In the genomic region with DNA sequence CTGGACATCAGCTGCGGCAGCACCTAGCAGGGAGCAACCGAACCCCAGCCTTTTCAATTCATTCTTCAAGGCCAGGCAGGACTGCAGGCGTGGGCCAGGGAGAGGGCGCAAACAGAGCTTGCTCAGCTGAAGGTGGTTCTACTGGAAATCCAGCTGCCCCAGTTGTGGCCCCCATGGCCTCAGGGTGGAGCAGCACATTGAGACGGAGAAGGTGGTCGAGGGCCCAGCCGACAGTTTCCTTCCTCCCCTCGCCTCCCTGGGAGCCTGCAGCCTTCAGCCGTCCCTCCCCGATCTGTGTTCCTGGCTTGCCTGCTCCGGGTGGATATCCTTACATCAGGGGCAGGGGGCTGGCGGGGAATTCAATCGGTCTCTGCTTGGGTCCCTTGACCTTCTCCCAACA, we compare ENCODE assay signal across 22 cellular contexts.
A peak's percentile ranks its signal among the peaks of the same experiment; 100 is the strongest.
DNase-seq lines count a peak whose midpoint lies in the region; ATAC-seq, FAIRE-seq and TF ChIP-seq lines count a peak whose summit lies in the region.
"Had no signal": no experiment of that assay in that cellular context is flagged by ENCODE, and none has a peak within 500 bp of the region (broad histone marks: within the 10 kb centered on the region; RNA-seq: fewer than 3 reads in every experiment).

No MANE protein-coding gene starts in this region.

- CTCF ChIA-PET in A549 (lab: Yijun Ruan, JAX) = no interaction called here

- H3K9me3 ChIP-seq in A549 (peaks cover 7% of the 10 kb centered on the region), endodermal cell (ENCODE audit: control insufficient read depth, low read length) (peaks cover 6% of the 10 kb centered on the region), spleen (no peaks in the 10 kb centered on the region)
- H3K9me3 ChIP-seq: BE2C had no signal

- DNase-seq in A549 (ENCODE audit: low read depth in 1 of 2, low spot score in 1 of 2) (no peak), HTR-8/SVneo (ENCODE audit: insufficient read length, low spot score) (no peak), endodermal cell (peak; percentile 37), spleen (peak; percentile 46), COLO668 (lab: John Stamatoyannopoulos, UW; ENCODE audit: unreplicated experiment) (no peak)
- DNase-seq: BE2C; CD4-positive, alpha-beta memory T cell; COR-L47; DMS153; DND-41; GDM1; GM23248; H7; IMR-90; KBM-7 had no signal

- TF ChIP-seq RAD21 in A549 (conservative IDR thresholded peaks at IDR 0.05 in 1 of 2, IDR thresholded peaks at IDR 0.05 in 1 of 2) = no peak

- intact Hi-C loops in spleen (cut with DNase I; ENCODE audit: low total_unique reads) = no loop called here

- no peaks in the 10 kb centered on the region for H3K36me3 Mint-ChIP-seq in endodermal cell (ENCODE audit: low read depth)
- H3K36me3 Mint-ChIP-seq: CD4-positive, alpha-beta memory T cell had no signal

- no peak for FAIRE-seq in A549 (lab: Jason Lieb, UNC)
- FAIRE-seq in HTR-8/SVneo (lab: Jason Lieb, UNC) = peak; percentile 93
- FAIRE-seq: A204.1, D721Med, GM12892 had no signal

- no peak for TF ChIP-seq CTCF in A549 (IDR thresholded peaks at IDR 0.05)
- TF ChIP-seq CTCF in endodermal cell (conservative IDR thresholded peaks at IDR 0.05) = no peak
- no peak for TF ChIP-seq CTCF in spleen (IDR thresholded peaks at IDR 0.05 in 8 of 11, conservative IDR thresholded peaks at IDR 0.05 in 3 of 11)

- no peak overlapping the region for H3K27ac Mint-ChIP-seq in endodermal cell
- H3K27ac Mint-ChIP-seq: CD4-positive, alpha-beta memory T cell had no signal

- H3K27me3 ChIP-seq in endodermal cell (ENCODE audit: control insufficient read depth, insufficient read depth, low read length, poor library complexity, severe bottlenecking) (no peaks in the 10 kb centered on the region), spleen (replicated peaks in 1 of 7) (peaks cover 0 to 12% (median 0%) of the 10 kb centered on the region in 7 donors)
- H3K27me3 ChIP-seq: BE2C had no signal

- H3K9me3 Mint-ChIP-seq in endodermal cell = no peaks in the 10 kb centered on the region

- H3K36me3 ChIP-seq in endodermal cell (ENCODE audit: control insufficient read depth, insufficient read depth, low read length) = no peaks in the 10 kb centered on the region
- H3K36me3 ChIP-seq in spleen = no peaks in the 10 kb centered on the region
- H3K36me3 ChIP-seq: BE2C had no signal

- POLR2A ChIA-PET in A549 (lab: Yijun Ruan, JAX) = no interaction called here

- no peak for TF ChIP-seq EP300 in A549 (IDR thresholded peaks at IDR 0.05)

- WGBS in A549 (ENCODE audit: missing lambda C conversion rate) = 87% methylated on average over 11 of the region's 13 CpGs
- 85 to 87% methylated on average over 9 to 13 of the region's 13 CpGs for WGBS in endodermal cell (ENCODE audit: insufficient coverage in 1 of 2, insufficient read length in 1 of 2), 2 experiments
- 72 to 86% (median 76%) methylated on average over 12 to 13 of the region's 13 CpGs for WGBS in spleen, 5 donors

- no peak overlapping the region for H3K4me3 Mint-ChIP-seq in endodermal cell
- H3K4me3 Mint-ChIP-seq: CD4-positive, alpha-beta memory T cell had no signal

- no peaks in the 10 kb centered on the region for H3K27me3 Mint-ChIP-seq in endodermal cell (ENCODE audit: insufficient read depth)

- no peak overlapping the region for H3K9ac ChIP-seq in endodermal cell (ENCODE audit: extremely low read depth, low read length, poor library complexity, severe bottlenecking)
- H3K9ac ChIP-seq: GM23248 had no signal

- TF ChIP-seq POLR2A in A549 (IDR thresholded peaks at IDR 0.05; ENCODE audit: low read length) (no peak), spleen (IDR thresholded peaks at IDR 0.05) (no peak)

- no peak overlapping the region for H3K4me2 ChIP-seq in A549

- H3K27ac ChIP-seq in A549 = peak overlapping the region; percentile 93 to 97; a peak in 4 of 6 replicates
- no peak overlapping the region for H3K27ac ChIP-seq in endodermal cell (ENCODE audit: low read depth, low read length)
- no peak overlapping the region for H3K27ac ChIP-seq in spleen
- H3K27ac ChIP-seq: C4-2B, GM23248 had no signal

- ATAC-seq in A549 (no peak), HG03460 (IDR thresholded peaks at IDR 0.05; ENCODE audit: unreplicated experiment) (no peak), GM21619 (IDR thresholded peaks at IDR 0.05; ENCODE audit: unreplicated experiment) (no peak)
- no peak for ATAC-seq in activated CD4-positive, CD25-positive, alpha-beta regulatory T cell treated with anti-CD3 and anti-CD28 coated beads, Interleukin-2, amount 50 U/mL, for 24 hours

- no peaks in the 10 kb centered on the region for H3K4me1 Mint-ChIP-seq in endodermal cell

- no peak overlapping the region for H3K4me3 ChIP-seq in A549
- H3K4me3 ChIP-seq in endodermal cell (ENCODE audit: low read length) = no peak overlapping the region
- no peak overlapping the region for H3K4me3 ChIP-seq in spleen
- H3K4me3 ChIP-seq: GM23248 had no signal

- H3K4me1 ChIP-seq in A549 (peaks cover 27% of the 10 kb centered on the region), endodermal cell (ENCODE audit: control insufficient read depth, insufficient read depth, low read length) (no peaks in the 10 kb centered on the region), spleen (no peaks in the 10 kb centered on the region)
- H3K4me1 ChIP-seq: BE2C had no signal

TF ChIP-seq in A549, 52 proteins besides CTCF, POLR2A, EP300 and RAD21:
- TF ChIP-seq FOXS1 (CRISPR knock-in tag; IDR thresholded peaks at IDR 0.05) (no peak), NFE2L2 (conservative IDR thresholded peaks at IDR 0.05; ENCODE audit: low read length) (no peak)
- TF ChIP-seq, protein P1, sequence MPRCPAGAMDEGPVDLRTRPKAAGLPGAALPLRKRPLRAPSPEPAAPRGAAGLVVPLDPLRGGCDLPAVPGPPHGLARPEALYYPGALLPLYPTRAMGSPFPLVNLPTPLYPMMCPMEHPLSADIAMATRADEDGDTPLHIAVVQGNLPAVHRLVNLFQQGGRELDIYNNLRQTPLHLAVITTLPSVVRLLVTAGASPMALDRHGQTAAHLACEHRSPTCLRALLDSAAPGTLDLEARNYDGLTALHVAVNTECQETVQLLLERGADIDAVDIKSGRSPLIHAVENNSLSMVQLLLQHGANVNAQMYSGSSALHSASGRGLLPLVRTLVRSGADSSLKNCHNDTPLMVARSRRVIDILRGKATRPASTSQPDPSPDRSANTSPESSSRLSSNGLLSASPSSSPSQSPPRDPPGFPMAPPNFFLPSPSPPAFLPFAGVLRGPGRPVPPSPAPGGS (IDR thresholded peaks at IDR 0.05) = no peak

Comparison
In these comparisons a context has a peak if more than half of its experiments do, and no peak if none do; other contexts are left out.
1. DNase-seq: peak in endodermal cell (single experiment) and spleen (single experiment); none in A549 (0 of 2), HTR-8/SVneo (single experiment) and COLO668 (single experiment).
2. H3K27ac ChIP-seq: peak in A549 (2 of 2); none in endodermal cell (single experiment) and spleen (0 of 8).